In genomic region chr12:120979862-120980696, GRCh38 we compare ENCODE assay signal across 1 cellular context.
TF ChIP-seq lines count a peak whose summit lies in the region.

No MANE protein-coding gene starts in this region.

TF ChIP-seq in HepG2, 621 proteins besides CTCF, POLR2A, EP300 and RAD21 (continued from another document and continues in another):
- TF ChIP-seq ZBTB2 (CRISPR knock-in tag; IDR thresholded peaks at IDR 0.05; ENCODE audit: low read depth) = no peak
- TF ChIP-seq TBL1XR1 (IDR thresholded peaks at IDR 0.05; ENCODE audit: borderline replicate concordance, low read length, partially characterized antibody) = no peak
- TF ChIP-seq ZNF629 (CRISPR knock-in tag; conservative IDR thresholded peaks at IDR 0.05) = peak; percentile 7; the same call in 1 of the 2 replicates
- peak; percentile 60; the same call in 1 of the 2 replicates for TF ChIP-seq POGK (CRISPR knock-in tag; conservative IDR thresholded peaks at IDR 0.05)
- 0 out of 2 replicates have a peak, but pooled peaks have one; percentile 44 for TF ChIP-seq ZNF317 (CRISPR knock-in tag; IDR thresholded peaks at IDR 0.05)
- TF ChIP-seq PHF5A (CRISPR knock-in tag; IDR thresholded peaks at IDR 0.05; ENCODE audit: low read depth, unreplicated experiment) = no peak
- no peak for TF ChIP-seq SNAI1 (CRISPR knock-in tag; IDR thresholded peaks at IDR 0.05; ENCODE audit: borderline replicate concordance)
- TF ChIP-seq ZBTB46 (CRISPR knock-in tag; IDR thresholded peaks at IDR 0.05; ENCODE audit: borderline replicate concordance) = 0 out of 2 replicates have a peak, but pooled peaks have one; percentile 84
- TF ChIP-seq ZBTB42 (CRISPR knock-in tag; IDR thresholded peaks at IDR 0.05) = no peak
- TF ChIP-seq ZNF34 (CRISPR knock-in tag; IDR thresholded peaks at IDR 0.05; ENCODE audit: borderline replicate concordance) = no peak
- TF ChIP-seq ZNF281 (CRISPR knock-in tag; IDR thresholded peaks at IDR 0.05; ENCODE audit: borderline replicate concordance) = peak; percentile 96
- peak; percentile 58 for TF ChIP-seq MAZ (IDR thresholded peaks at IDR 0.05; ENCODE audit: borderline replicate concordance, low read depth, low read length)
- TF ChIP-seq MAZ (CRISPR knock-in tag; IDR thresholded peaks at IDR 0.05; ENCODE audit: low read depth) = peak; percentile 66; the same call in 1 of the 2 replicates
- peak in 1 of 2 experiments; percentile 48; a peak in 1 of 4 replicates for TF ChIP-seq NR2F1 (CRISPR knock-in tag; IDR thresholded peaks at IDR 0.05)
- peak; percentile 38; the same call in 1 of the 2 replicates for TF ChIP-seq SSRP1 (CRISPR knock-in tag; IDR thresholded peaks at IDR 0.05)
- TF ChIP-seq ZNF343 (CRISPR knock-in tag; IDR thresholded peaks at IDR 0.05) = no peak
- peak; percentile 64; the same call in 1 of the 2 replicates for TF ChIP-seq GFI1 (CRISPR knock-in tag; IDR thresholded peaks at IDR 0.05; ENCODE audit: borderline replicate concordance)
- TF ChIP-seq ERF (CRISPR knock-in tag; IDR thresholded peaks at IDR 0.05) = peak; percentile 30; the same call in 1 of the 2 replicates
- no peak for TF ChIP-seq ZNF12 (CRISPR knock-in tag; IDR thresholded peaks at IDR 0.05)
- peak; percentile 89 for TF ChIP-seq SAP130 (CRISPR knock-in tag; IDR thresholded peaks at IDR 0.05; ENCODE audit: low read depth)
- TF ChIP-seq HOXA5 (CRISPR knock-in tag; IDR thresholded peaks at IDR 0.05) = peak; percentile 85
- no peak; the same call in none of the 2 replicates for TF ChIP-seq CEBPG (CRISPR knock-in tag; IDR thresholded peaks at IDR 0.05)
- no peak for TF ChIP-seq ZNF234 (CRISPR knock-in tag; conservative IDR thresholded peaks at IDR 0.05)
- TF ChIP-seq ZZZ3 (CRISPR knock-in tag; IDR thresholded peaks at IDR 0.05; ENCODE audit: borderline replicate concordance) = no peak
- peak; percentile 87 for TF ChIP-seq ZNF687 (CRISPR knock-in tag; IDR thresholded peaks at IDR 0.05)
- TF ChIP-seq ZNF513 (CRISPR knock-in tag; conservative IDR thresholded peaks at IDR 0.05) = no peak
- no peak for TF ChIP-seq ATRX (CRISPR knock-in tag; IDR thresholded peaks at IDR 0.05; ENCODE audit: borderline replicate concordance)
- peak; percentile 84 for TF ChIP-seq RXRA (CRISPR knock-in tag; IDR thresholded peaks at IDR 0.05)
- TF ChIP-seq ARNT (IDR thresholded peaks at IDR 0.05) = no peak
- no peak for TF ChIP-seq RELA (CRISPR knock-in tag; IDR thresholded peaks at IDR 0.05)
- TF ChIP-seq MLXIP (CRISPR knock-in tag; IDR thresholded peaks at IDR 0.05; ENCODE audit: borderline replicate concordance) = peak; percentile 54; the same call in 1 of the 2 replicates
- peak; percentile 94 for TF ChIP-seq MIER2 (CRISPR knock-in tag; IDR thresholded peaks at IDR 0.05)
- TF ChIP-seq U2AF1 (optimal IDR thresholded peaks at IDR 0.05; ENCODE audit: low read depth, low read length) = no peak
- TF ChIP-seq ZNF605 (CRISPR knock-in tag; IDR thresholded peaks at IDR 0.05) = no peak
- no peak; the same call in none of the 2 replicates for TF ChIP-seq AHDC1 (CRISPR knock-in tag; IDR thresholded peaks at IDR 0.05; ENCODE audit: borderline replicate concordance)
